Comparison of ENCODE assay signal across 20 cellular contexts in genomic region chr16:23245268-23245667, GRCh38. TPM values are rescaled to one million over a fixed set of nuclear protein-coding genes. Genes with fewer than 3 reads are reported as not detected.
DNase-seq lines count a peak whose midpoint lies in the region; ATAC-seq and TF ChIP-seq lines count a peak whose summit lies in the region.
"Had no signal": no experiment of that assay in that cellular context is flagged by ENCODE, and none has a peak within 500 bp of the region (broad histone marks: within the 10 kb centered on the region; RNA-seq: fewer than 3 reads in every experiment).

No MANE protein-coding gene starts in this region.

- no peaks in the 10 kb centered on the region for H3K9me3 ChIP-seq in gastrocnemius medialis
- H3K9me3 ChIP-seq: Peyer's patch had no signal

- ATAC-seq in left lobe of liver (peak; percentile 56), gastrocnemius medialis (peak; percentile 24 to 84), HG03280 (IDR thresholded peaks at IDR 0.05; ENCODE audit: unreplicated experiment) (no peak), HG02759 (IDR thresholded peaks at IDR 0.05; ENCODE audit: unreplicated experiment) (no peak)
- ATAC-seq: GM12878, HCT116, K562 had no signal

- peaks cover 0 to 3% of the 10 kb centered on the region in 2 donors for H3K4me1 ChIP-seq in gastrocnemius medialis
- H3K4me1 ChIP-seq: Peyer's patch had no signal

- H3K36me3 Mint-ChIP-seq in activated naive CD4-positive, alpha-beta T cell treated with anti-CD3 and anti-CD28 coated beads for 36 hours (ENCODE audit: low read depth) = no peaks in the 10 kb centered on the region
- H3K36me3 Mint-ChIP-seq: CD4-positive, alpha-beta memory T cell had no signal

- H3K36me3 ChIP-seq in gastrocnemius medialis = no peaks in the 10 kb centered on the region
- H3K36me3 ChIP-seq: Peyer's patch had no signal

- H3K4me1 Mint-ChIP-seq in activated naive CD4-positive, alpha-beta T cell treated with anti-CD3 and anti-CD28 coated beads for 36 hours (ENCODE audit: low read depth) = no peaks in the 10 kb centered on the region
- H3K4me1 Mint-ChIP-seq: CD4-positive, alpha-beta memory T cell had no signal

- H3K27me3 Mint-ChIP-seq in activated naive CD4-positive, alpha-beta T cell treated with anti-CD3 and anti-CD28 coated beads for 36 hours (ENCODE audit: low read depth) = peaks cover 3% of the 10 kb centered on the region

- no peak overlapping the region for H3K27ac Mint-ChIP-seq in activated naive CD4-positive, alpha-beta T cell treated with anti-CD3 and anti-CD28 coated beads for 36 hours
- H3K27ac Mint-ChIP-seq: CD4-positive, alpha-beta memory T cell had no signal

- CTCF ChIA-PET in activated naive CD4-positive, alpha-beta T cell treated with anti-CD3 and anti-CD28 coated beads for 36 hours (lab: Charles Lee) = no interaction called here

- intact Hi-C loops in gastrocnemius medialis (cut with DNase I; ENCODE audit: low total_unique reads) = no loop called here
- intact Hi-C loops in activated naive CD4-positive, alpha-beta T cell treated with anti-CD3 and anti-CD28 coated beads for 36 hours (cut with micrococcal nuclease) = no loop called here

- H3K4me3 ChIP-seq in coronary artery = no peak overlapping the region
- H3K4me3 ChIP-seq in gastrocnemius medialis = no peak overlapping the region
- H3K4me3 ChIP-seq: GM12878, K562, Peyer's patch had no signal

- no peak for TF ChIP-seq POLR2A in gastrocnemius medialis (IDR thresholded peaks at IDR 0.05)

- TF ChIP-seq CTCF in coronary artery (IDR thresholded peaks at IDR 0.05) (no peak), gastrocnemius medialis (IDR thresholded peaks at IDR 0.05 in 4 of 5, conservative IDR thresholded peaks at IDR 0.05 in 1 of 5) (no peak)

- in situ Hi-C loops in gastrocnemius medialis (cut with MboI; ENCODE audit: low sequenced_read_pairs in 4 of 4) = no loop called here

- H3K27ac ChIP-seq in coronary artery (peak overlapping the region; percentile 58 to 84), gastrocnemius medialis (peak overlapping the region in 1 of 4 donors; percentile 49)
- H3K27ac ChIP-seq: Peyer's patch had no signal

- no peaks in the 10 kb centered on the region for H3K9me3 Mint-ChIP-seq in activated naive CD4-positive, alpha-beta T cell treated with anti-CD3 and anti-CD28 coated beads for 36 hours

- DNase-seq in Ammon's horn (ENCODE audit: low spot score) (peak; percentile 30), coronary artery (ENCODE audit: low spot score) (peak; percentile 88), left lobe of liver (ENCODE audit: low spot score) (peak; percentile 46), gastrocnemius medialis (peak; percentile 33 to 54), LoVo (ENCODE audit: low spot score) (no peak)
- DNase-seq in activated naive CD4-positive, alpha-beta T cell treated with anti-CD3 and anti-CD28 coated beads for 36 hours = no peak
- DNase-seq: CD4-positive, alpha-beta memory T cell; GOT3; NCI-H1105 treated with DMSO at 0.1 percent for 48 hours; NCI-H1694; NCI-H2081 treated with DMSO at 0.1 percent for 48 hours; NCI-H446 treated with DMSO at 0.1 percent for 48 hours; NCI-H748 treated with DMSO at 0.1 percent for 48 hours; NK-92 treated with Interleukin-12 subunit alpha and Interleukin-12 subunit beta, amount 100 ng/mL, for 24 hours; Peyer's patch had no signal

- no peaks in the 10 kb centered on the region for H3K27me3 ChIP-seq in gastrocnemius medialis
- H3K27me3 ChIP-seq: Peyer's patch had no signal

- H3K4me3 Mint-ChIP-seq in activated naive CD4-positive, alpha-beta T cell treated with anti-CD3 and anti-CD28 coated beads for 36 hours = no peak overlapping the region
- H3K4me3 Mint-ChIP-seq: CD4-positive, alpha-beta memory T cell had no signal

RNA-seq across cellular contexts. Expression of gene SCNN1B, which starts 56.8 kb away (rescaled TPM):
- 0.18 TPM for total RNA-seq in left lobe of liver
- 1 to 10 TPM in 2 of 4 donors, under 1 TPM in 2; 0.81 to 2.3 (median 0.99) TPM for total RNA-seq in gastrocnemius medialis
- not detected for total RNA-seq in activated naive CD4-positive, alpha-beta T cell treated with anti-CD3 and anti-CD28 coated beads for 36 hours
- total RNA-seq: CD4-positive, alpha-beta memory T cell; K562 had no signal

Comparison
In these comparisons a context has a peak if more than half of its experiments do, and no peak if none do; other contexts are left out.
1. DNase-seq: peak in Ammon's horn (single experiment), coronary artery (single experiment), left lobe of liver (single experiment) and gastrocnemius medialis (2 of 2); none in LoVo (single experiment) and activated naive CD4-positive, alpha-beta T cell treated with anti-CD3 and anti-CD28 coated beads for 36 hours (single experiment).
2. ATAC-seq: peak in left lobe of liver (single experiment) and gastrocnemius medialis (2 of 2); none in HG03280 (single experiment) and HG02759 (single experiment).